1 cellular context compared by ENCODE assay signal in the genomic region with DNA sequence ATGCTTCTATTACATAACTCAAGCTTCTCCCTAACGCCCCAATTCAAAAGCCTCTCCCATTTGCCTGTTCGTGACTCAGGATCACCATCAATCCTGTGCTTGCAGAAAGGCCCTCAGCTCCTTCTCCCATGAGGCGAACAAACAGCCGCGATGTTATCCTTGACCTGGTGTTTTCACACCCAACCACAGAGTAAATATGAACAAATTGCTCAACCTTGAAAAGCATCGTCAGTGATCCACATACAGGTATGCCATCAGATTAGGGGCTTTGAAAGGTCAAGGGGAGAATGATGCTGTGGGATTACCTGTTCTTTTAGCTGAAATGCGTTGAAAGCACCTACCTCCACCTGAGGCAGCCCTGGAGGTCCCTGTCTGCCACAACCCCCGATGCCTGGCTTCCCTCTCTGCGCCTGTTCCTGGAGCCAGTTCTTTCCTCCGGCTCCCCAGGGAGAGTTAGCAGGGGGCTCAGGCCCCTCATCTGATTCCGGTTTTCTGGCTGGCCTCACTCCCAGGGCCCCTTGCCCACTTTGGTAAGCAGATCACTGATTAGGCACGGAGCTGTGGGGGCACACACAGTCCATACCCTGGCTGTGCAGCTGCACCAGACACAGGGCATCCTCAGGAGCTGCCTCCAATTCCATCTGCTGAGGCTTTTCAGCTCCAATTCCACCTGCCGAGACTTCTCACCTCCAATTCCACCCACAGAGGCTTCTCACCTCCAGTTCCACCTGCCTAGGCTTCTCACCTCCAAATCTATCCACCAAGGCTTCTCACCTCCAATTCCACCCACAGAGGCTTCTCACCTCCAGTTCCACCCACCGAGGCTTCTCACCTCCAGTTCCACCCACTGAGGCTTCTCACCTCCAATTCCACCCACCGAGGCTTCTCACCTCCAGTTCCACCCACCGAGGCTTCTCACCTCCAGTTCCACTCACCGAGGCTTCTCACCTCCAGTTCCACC.
TF ChIP-seq lines count a peak whose summit lies in the region.

No MANE protein-coding gene starts in this region.

TF ChIP-seq in HepG2, 621 proteins besides CTCF, POLR2A, EP300 and RAD21 (continued from another document and continues in another):
- peak; percentile 89 for TF ChIP-seq MED1 (CRISPR knock-in tag; IDR thresholded peaks at IDR 0.05)
- TF ChIP-seq, protein P1, sequence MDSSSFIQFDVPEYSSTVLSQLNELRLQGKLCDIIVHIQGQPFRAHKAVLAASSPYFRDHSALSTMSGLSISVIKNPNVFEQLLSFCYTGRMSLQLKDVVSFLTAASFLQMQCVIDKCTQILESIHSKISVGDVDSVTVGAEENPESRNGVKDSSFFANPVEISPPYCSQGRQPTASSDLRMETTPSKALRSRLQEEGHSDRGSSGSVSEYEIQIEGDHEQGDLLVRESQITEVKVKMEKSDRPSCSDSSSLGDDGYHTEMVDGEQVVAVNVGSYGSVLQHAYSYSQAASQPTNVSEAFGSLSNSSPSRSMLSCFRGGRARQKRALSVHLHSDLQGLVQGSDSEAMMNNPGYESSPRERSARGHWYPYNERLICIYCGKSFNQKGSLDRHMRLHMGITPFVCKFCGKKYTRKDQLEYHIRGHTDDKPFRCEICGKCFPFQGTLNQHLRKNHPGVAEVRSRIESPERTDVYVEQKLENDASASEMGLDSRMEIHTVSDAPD (CRISPR knock-in tag; IDR thresholded peaks at IDR 0.05), result no peak; the same call in 1 of the 2 replicates
- no peak for TF ChIP-seq ZFP41 (CRISPR knock-in tag; IDR thresholded peaks at IDR 0.05; ENCODE audit: borderline replicate concordance)
- TF ChIP-seq ATF5 (CRISPR knock-in tag; IDR thresholded peaks at IDR 0.05; ENCODE audit: low read depth), result no peak
- no peak for TF ChIP-seq ZNF256 (CRISPR knock-in tag; conservative IDR thresholded peaks at IDR 0.05)
- no peak for TF ChIP-seq CEBPZ (IDR thresholded peaks at IDR 0.05; ENCODE audit: low read length)
- no peak for TF ChIP-seq ZMYM2 (CRISPR knock-in tag; IDR thresholded peaks at IDR 0.05)
- TF ChIP-seq TSC22D2 (CRISPR knock-in tag; IDR thresholded peaks at IDR 0.05; ENCODE audit: borderline replicate concordance), result 0 out of 2 replicates have a peak, but pooled peaks have one; percentile 74
- TF ChIP-seq TBX2 (CRISPR knock-in tag; IDR thresholded peaks at IDR 0.05; ENCODE audit: borderline replicate concordance), result peak; percentile 99
- TF ChIP-seq ZNF781 (CRISPR knock-in tag; IDR thresholded peaks at IDR 0.05; ENCODE audit: borderline replicate concordance, not compliant biosample characterization), result no peak
- TF ChIP-seq SMAD9 (CRISPR knock-in tag; IDR thresholded peaks at IDR 0.05), result no peak
- no peak for TF ChIP-seq MNT (IDR thresholded peaks at IDR 0.05)
- peak; percentile 74; the same call in 1 of the 2 replicates for TF ChIP-seq ZNF350 (CRISPR knock-in tag; IDR thresholded peaks at IDR 0.05; ENCODE audit: borderline replicate concordance, low read depth)
- TF ChIP-seq ZSCAN9 (CRISPR knock-in tag; IDR thresholded peaks at IDR 0.05; ENCODE audit: borderline replicate concordance), result 0 out of 2 replicates have a peak, but pooled peaks have one; percentile 65
- no peak for TF ChIP-seq ZNF891 (CRISPR knock-in tag; IDR thresholded peaks at IDR 0.05)
- no peak for TF ChIP-seq SOX6 (IDR thresholded peaks at IDR 0.05)
- TF ChIP-seq SOX6 (CRISPR knock-in tag; IDR thresholded peaks at IDR 0.05), result peak; percentile 79
- TF ChIP-seq, protein P2, sequence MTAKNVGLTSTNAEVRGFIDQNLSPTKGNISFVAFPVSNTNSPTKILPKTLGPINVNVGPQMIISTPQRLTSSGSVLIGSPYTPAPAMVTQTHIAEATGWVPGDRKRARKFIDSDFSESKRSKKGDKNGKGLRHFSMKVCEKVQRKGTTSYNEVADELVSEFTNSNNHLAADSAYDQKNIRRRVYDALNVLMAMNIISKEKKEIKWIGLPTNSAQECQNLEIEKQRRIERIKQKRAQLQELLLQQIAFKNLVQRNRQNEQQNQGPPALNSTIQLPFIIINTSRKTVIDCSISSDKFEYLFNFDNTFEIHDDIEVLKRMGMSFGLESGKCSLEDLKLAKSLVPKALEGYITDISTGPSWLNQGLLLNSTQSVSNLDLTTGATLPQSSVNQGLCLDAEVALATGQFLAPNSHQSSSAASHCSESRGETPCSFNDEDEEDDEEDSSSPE (CRISPR knock-in tag; IDR thresholded peaks at IDR 0.05), result no peak
- TF ChIP-seq ZSCAN21 (CRISPR knock-in tag; IDR thresholded peaks at IDR 0.05; ENCODE audit: borderline replicate concordance), result peak; percentile 35; the same call in 1 of the 2 replicates
- TF ChIP-seq MAZ (IDR thresholded peaks at IDR 0.05; ENCODE audit: borderline replicate concordance, low read depth, low read length), result no peak
- TF ChIP-seq MAZ (CRISPR knock-in tag; IDR thresholded peaks at IDR 0.05; ENCODE audit: low read depth), result peak; percentile 85
- no peak for TF ChIP-seq MAFG (CRISPR knock-in tag; IDR thresholded peaks at IDR 0.05)
- no peak for TF ChIP-seq SNAPC2 (CRISPR knock-in tag; IDR thresholded peaks at IDR 0.05)
- TF ChIP-seq SP5 (CRISPR knock-in tag; IDR thresholded peaks at IDR 0.05; ENCODE audit: borderline replicate concordance, low read depth), result peak; percentile 70; the same call in 1 of the 2 replicates
- TF ChIP-seq, protein P3, sequence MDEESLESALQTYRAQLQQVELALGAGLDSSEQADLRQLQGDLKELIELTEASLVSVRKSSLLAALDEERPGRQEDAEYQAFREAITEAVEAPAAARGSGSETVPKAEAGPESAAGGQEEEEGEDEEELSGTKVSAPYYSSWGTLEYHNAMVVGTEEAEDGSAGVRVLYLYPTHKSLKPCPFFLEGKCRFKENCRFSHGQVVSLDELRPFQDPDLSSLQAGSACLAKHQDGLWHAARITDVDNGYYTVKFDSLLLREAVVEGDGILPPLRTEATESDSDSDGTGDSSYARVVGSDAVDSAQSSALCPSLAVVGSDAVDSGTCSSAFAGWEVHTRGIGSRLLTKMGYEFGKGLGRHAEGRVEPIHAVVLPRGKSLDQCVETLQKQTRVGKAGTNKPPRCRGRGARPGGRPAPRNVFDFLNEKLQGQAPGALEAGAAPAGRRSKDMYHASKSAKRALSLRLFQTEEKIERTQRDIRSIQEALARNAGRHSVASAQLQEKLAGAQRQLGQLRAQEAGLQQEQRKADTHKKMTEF (CRISPR knock-in tag; IDR thresholded peaks at IDR 0.05), result peak; percentile 89
- 0 out of 2 replicates have a peak, but pooled peaks have one; percentile 28 for TF ChIP-seq ZNF142 (CRISPR knock-in tag; IDR thresholded peaks at IDR 0.05)
- TF ChIP-seq SMAD3 (CRISPR knock-in tag; IDR thresholded peaks at IDR 0.05), result peak; percentile 93
- TF ChIP-seq NR2C2 (CRISPR knock-in tag; IDR thresholded peaks at IDR 0.05; ENCODE audit: borderline replicate concordance), result peak; percentile 60; the same call in 1 of the 2 replicates
- no peak; the same call in 1 of the 2 replicates for TF ChIP-seq ZFP90 (CRISPR knock-in tag; IDR thresholded peaks at IDR 0.05; ENCODE audit: borderline replicate concordance)
- peak; percentile 91 for TF ChIP-seq SALL1 (CRISPR knock-in tag; IDR thresholded peaks at IDR 0.05)
- peak; percentile 98 for TF ChIP-seq ARID5B (CRISPR knock-in tag; IDR thresholded peaks at IDR 0.05)
- TF ChIP-seq ARNTL (CRISPR knock-in tag; IDR thresholded peaks at IDR 0.05), result no peak
- no peak for TF ChIP-seq REPIN1 (CRISPR knock-in tag; IDR thresholded peaks at IDR 0.05; ENCODE audit: borderline replicate concordance, low read depth)
- no peak for TF ChIP-seq PLRG1 (conservative IDR thresholded peaks at IDR 0.05)
